13 cellular contexts compared by ENCODE assay signal in the genomic region with DNA sequence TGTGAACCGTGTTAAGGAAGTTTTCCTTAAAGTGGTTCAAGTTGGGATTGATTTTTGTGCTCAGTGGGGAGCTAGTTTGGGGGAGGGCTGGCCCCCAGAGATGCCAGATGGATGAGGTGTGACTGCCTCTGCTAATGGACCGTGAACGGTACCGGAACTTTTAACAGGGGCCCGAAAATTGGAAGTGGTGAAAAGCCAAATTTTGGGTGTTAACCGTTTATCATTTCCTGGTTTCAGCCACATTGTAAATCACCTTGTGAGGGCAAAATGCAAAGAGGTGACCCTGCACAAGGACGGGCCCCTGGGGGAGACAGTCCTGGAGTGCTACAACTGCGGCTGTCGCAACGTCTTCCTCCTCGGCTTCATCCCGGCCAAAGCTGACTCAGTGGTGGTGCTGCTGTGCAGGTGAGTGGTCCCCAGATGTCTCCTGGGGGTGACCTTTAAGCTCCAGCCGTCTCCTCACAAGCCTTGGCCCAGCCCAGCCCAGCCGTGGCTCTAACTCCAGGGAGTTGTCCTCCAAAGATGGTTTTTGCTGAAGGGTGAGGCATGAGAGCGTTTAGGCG. TPM values are rescaled to one million over a fixed set of nuclear protein-coding genes. Genes with fewer than 3 reads are reported as not detected.
DNase-seq lines count a peak whose midpoint lies in the region; ATAC-seq, FAIRE-seq and TF ChIP-seq lines count a peak whose summit lies in the region.
"Had no signal": no experiment of that assay in that cellular context is flagged by ENCODE, and none has a peak within 500 bp of the region (broad histone marks: within the 10 kb centered on the region; RNA-seq: fewer than 3 reads in every experiment).

No MANE protein-coding gene starts in this region.

- H3K27me3 ChIP-seq in muscle layer of duodenum (ENCODE audit: low read depth, low read length) (no peaks in the 10 kb centered on the region), upper lobe of right lung (no peaks in the 10 kb centered on the region)

- H3K9me3 ChIP-seq in muscle layer of duodenum (ENCODE audit: control insufficient read depth in 1 of 2, low read length in 2 of 2) (no peaks in the 10 kb centered on the region), upper lobe of right lung (no peaks in the 10 kb centered on the region)

- no peaks in the 10 kb centered on the region for H3K27me3 Mint-ChIP-seq in activated naive CD4-positive, alpha-beta T cell treated with anti-CD3 and anti-CD28 coated beads, Interleukin-2, amount 10 ng/mL, durations not matched to agents 7 days and 5 days
- no peaks in the 10 kb centered on the region for H3K27me3 Mint-ChIP-seq in central memory CD8-positive, alpha-beta T cell

- peaks cover 32% of the 10 kb centered on the region for H3K4me1 Mint-ChIP-seq in activated naive CD4-positive, alpha-beta T cell treated with anti-CD3 and anti-CD28 coated beads, Interleukin-2, amount 10 ng/mL, durations not matched to agents 7 days and 5 days
- peaks cover 45% of the 10 kb centered on the region for H3K4me1 Mint-ChIP-seq in central memory CD8-positive, alpha-beta T cell

- TF ChIP-seq CTCF in upper lobe of right lung (IDR thresholded peaks at IDR 0.05) = no peak

- FAIRE-seq in RCC 7860 (lab: Jason Lieb, UNC) = no peak

- H3K4me1 ChIP-seq in muscle layer of duodenum (ENCODE audit: control insufficient read depth in 1 of 2, insufficient read depth in 2 of 2, low read length in 2 of 2) = peaks cover 23 to 40% of the 10 kb centered on the region in 2 donors
- peaks cover 50% of the 10 kb centered on the region for H3K4me1 ChIP-seq in upper lobe of right lung

- H3K27ac Mint-ChIP-seq in activated naive CD4-positive, alpha-beta T cell treated with anti-CD3 and anti-CD28 coated beads, Interleukin-2, amount 50 U/mL, for 72 hours = peak overlapping the region; percentile 36 to 59
- H3K27ac Mint-ChIP-seq in activated naive CD4-positive, alpha-beta T cell treated with anti-CD3 and anti-CD28 coated beads, Interleukin-2, amount 10 ng/mL, durations not matched to agents 7 days and 5 days = no peak overlapping the region
- H3K27ac Mint-ChIP-seq in central memory CD8-positive, alpha-beta T cell (ENCODE audit: low read depth) = peak overlapping the region; percentile 89

- intact Hi-C loops in upper lobe of right lung (cut with DNase I) = loop anchor here (10.0 kb wide), 2 partner anchors 255 to 395 kb away; no protein-coding TSS in a partner anchor

- peak in 1 of 2 donors; percentile 11 for ATAC-seq in activated naive CD4-positive, alpha-beta T cell treated with anti-CD3 and anti-CD28 coated beads, Interleukin-2, amount 50 U/mL, for 72 hours
- ATAC-seq in central memory CD8-positive, alpha-beta T cell (replicated peaks; ENCODE audit: extremely low read depth, poor library complexity, severe bottlenecking) = no peak
- ATAC-seq in upper lobe of right lung (no peak), GM18511 (IDR thresholded peaks at IDR 0.05; ENCODE audit: unreplicated experiment) (no peak)

- H3K4me3 Mint-ChIP-seq in activated naive CD4-positive, alpha-beta T cell treated with anti-CD3 and anti-CD28 coated beads, Interleukin-2, amount 10 ng/mL, durations not matched to agents 7 days and 5 days = no peak overlapping the region
- H3K4me3 Mint-ChIP-seq in central memory CD8-positive, alpha-beta T cell = peak overlapping the region; percentile 27

- CTCF ChIA-PET in activated naive CD4-positive, alpha-beta T cell treated with anti-CD3 and anti-CD28 coated beads, Interleukin-2, amount 10 ng/mL, durations not matched to agents 7 days and 5 days (lab: Charles Lee) = interaction anchor here (0.7 to 1.0 kb wide), 2 partner anchors 14 to 329 kb away, joined by 3 read pairs; no protein-coding TSS in a partner anchor

- DNase-seq in activated naive CD4-positive, alpha-beta T cell treated with anti-CD3 and anti-CD28 coated beads, Interleukin-2, amount 50 U/mL, for 72 hours (ENCODE audit: low spot score in 2 of 2) = no peak
- DNase-seq in activated naive CD4-positive, alpha-beta T cell treated with anti-CD3 and anti-CD28 coated beads, Interleukin-2, amount 10 ng/mL, durations not matched to agents 7 days and 5 days = no peak
- DNase-seq in central memory CD8-positive, alpha-beta T cell (ENCODE audit: low spot score in 2 of 2) = no peak
- DNase-seq in upper lobe of right lung (no peak), NCI-H748 treated with DMSO at 0.1 percent for 48 hours (lab: John Stamatoyannopoulos, UW) (no peak), RCC 7860 (ENCODE audit: low spot score) (no peak)
- DNase-seq: activated gamma-delta T cell, HCEC 1CT, NCI-H2171, SW 1271 had no signal

- H3K36me3 ChIP-seq in muscle layer of duodenum (ENCODE audit: control insufficient read depth in 1 of 2, insufficient read depth in 2 of 2, low read length in 2 of 2) (peaks cover 47 to 51% of the 10 kb centered on the region in 2 donors), upper lobe of right lung (peaks cover 51% of the 10 kb centered on the region)

- H3K9me3 Mint-ChIP-seq in activated naive CD4-positive, alpha-beta T cell treated with anti-CD3 and anti-CD28 coated beads, Interleukin-2, amount 50 U/mL, for 72 hours = no peaks in the 10 kb centered on the region
- no peaks in the 10 kb centered on the region for H3K9me3 Mint-ChIP-seq in activated naive CD4-positive, alpha-beta T cell treated with anti-CD3 and anti-CD28 coated beads, Interleukin-2, amount 10 ng/mL, durations not matched to agents 7 days and 5 days
- H3K9me3 Mint-ChIP-seq in central memory CD8-positive, alpha-beta T cell = no peaks in the 10 kb centered on the region

- no peak overlapping the region for H3K4me3 ChIP-seq in muscle layer of duodenum (ENCODE audit: low read depth in 1 of 2, low read length in 2 of 2)
- H3K4me3 ChIP-seq in upper lobe of right lung = no peak overlapping the region

- peak overlapping the region; percentile 67 for H3K27ac ChIP-seq in muscle layer of duodenum (ENCODE audit: low read length)
- H3K27ac ChIP-seq in upper lobe of right lung = peak overlapping the region; percentile 80

- no peaks in the 10 kb centered on the region for H3K36me3 Mint-ChIP-seq in activated naive CD4-positive, alpha-beta T cell treated with anti-CD3 and anti-CD28 coated beads, Interleukin-2, amount 50 U/mL, for 72 hours
- H3K36me3 Mint-ChIP-seq in activated naive CD4-positive, alpha-beta T cell treated with anti-CD3 and anti-CD28 coated beads, Interleukin-2, amount 10 ng/mL, durations not matched to agents 7 days and 5 days = peaks cover 56% of the 10 kb centered on the region
- H3K36me3 Mint-ChIP-seq in central memory CD8-positive, alpha-beta T cell (ENCODE audit: insufficient read depth) = peaks cover 61% of the 10 kb centered on the region

RNA-seq across cellular contexts. Expression of a gene that starts 18.2 kb away (rescaled TPM):
- 100 to 1,000 TPM in 1 of 2 donors, 10 to 100 TPM in 1; 81.6 to 109 TPM for total RNA-seq in activated naive CD4-positive, alpha-beta T cell treated with anti-CD3 and anti-CD28 coated beads, Interleukin-2, amount 50 U/mL, for 72 hours
- 80.8 TPM for total RNA-seq in upper lobe of right lung

RNA-seq across cellular contexts. Expression of a gene that starts 46.0 kb away (rescaled TPM):
- total RNA-seq in activated naive CD4-positive, alpha-beta T cell treated with anti-CD3 and anti-CD28 coated beads, Interleukin-2, amount 50 U/mL, for 72 hours = under 1 TPM in 1 of 2 donors, not detected in 1; 0.21 TPM
- not detected for total RNA-seq in upper lobe of right lung

RNA-seq across cellular contexts. Expression of a gene that starts 58.8 kb away (rescaled TPM):
- not detected for total RNA-seq in activated naive CD4-positive, alpha-beta T cell treated with anti-CD3 and anti-CD28 coated beads, Interleukin-2, amount 50 U/mL, for 72 hours
- total RNA-seq in upper lobe of right lung = 9.7 TPM
- total RNA-seq: pulmonary artery endothelial cell had no signal

Comparison
In these comparisons a context has a peak if more than half of its experiments do, and no peak if none do; other contexts are left out.
1. RNA of a gene that starts 58.8 kb away (total RNA-seq): 9.7 TPM in upper lobe of right lung (single experiment); not detected in activated naive CD4-positive, alpha-beta T cell treated with anti-CD3 and anti-CD28 coated beads, Interleukin-2, amount 50 U/mL, for 72 hours; every median in the first group is over 10 times any median in the second.